ENCODE assay signal across 24 cellular contexts in genomic region chr2:191567229-191567628, GRCh38.
"Had no signal": no experiment of that assay in that cellular context is flagged by ENCODE, and none has a peak within 500 bp of the region (broad histone marks: within the 10 kb centered on the region; RNA-seq: fewer than 3 reads in every experiment).

No MANE protein-coding gene starts in this region.

- H3K4me1 ChIP-seq: gastroesophageal sphincter, left ventricle myocardium inferior had no signal

- FAIRE-seq: keratinocyte, pancreas, urothelium cell line had no signal

- H3K27ac Mint-ChIP-seq: effector memory CD8-positive, alpha-beta T cell; immature natural killer cell; memory B cell; mesothelial cell of epicardium; natural killer cell treated with Interleukin-12 subunit alpha and Interleukin-12 subunit beta and Interleukin-15 and Interleukin-18, amount 100 ng/mL, for 72 hours; neural progenitor cell; progenitor cell of endocrine pancreas; stimulated activated effector memory CD8-positive, alpha-beta T cell treated with anti-CD3 and anti-CD28 coated beads, Interleukin-12 subunit alpha, Interleukin-12 subunit beta, amount 100 ng/mL, for 72 hours; type B pancreatic cell had no signal

- DNase-seq: effector memory CD8-positive, alpha-beta T cell; esophagus squamous epithelium; foreskin fibroblast; glutamatergic neuron; immature natural killer cell; left ventricle myocardium inferior; lower lobe of right lung; pancreas; right cardiac atrium; stimulated activated CD4-positive, alpha-beta T cell treated with anti-CD3 and anti-CD28 coated beads, Interleukin-4, amount 100 ng/mL, for 1 hour; stimulated activated CD8-positive, alpha-beta memory T cell treated with anti-CD3 and anti-CD28 coated beads, Interleukin-4, amount 100 ng/mL, for 48 hours; stimulated activated naive CD8-positive, alpha-beta T cell treated with anti-CD3 and anti-CD28 coated beads, Interleukin-15, Interleukin-2, amounts not matched to agents 100 U/mL and 50 U/mL, for 24 hours had no signal

- H3K36me3 Mint-ChIP-seq: immature natural killer cell; memory B cell; mesothelial cell of epicardium; natural killer cell treated with Interleukin-12 subunit alpha and Interleukin-12 subunit beta and Interleukin-15 and Interleukin-18, amount 100 ng/mL, for 72 hours; neural progenitor cell; stimulated activated effector memory CD8-positive, alpha-beta T cell treated with anti-CD3 and anti-CD28 coated beads, Interleukin-12 subunit alpha, Interleukin-12 subunit beta, amount 100 ng/mL, for 72 hours; type B pancreatic cell had no signal

- H3K27me3 ChIP-seq: gastroesophageal sphincter, neural progenitor cell, pancreas had no signal

- H3K27ac ChIP-seq: epithelial cell of prostate, esophagus squamous epithelium, gastroesophageal sphincter, left ventricle myocardium inferior, lower lobe of right lung, neural progenitor cell, pancreas had no signal

- ATAC-seq: effector memory CD8-positive, alpha-beta T cell; gastroesophageal sphincter; natural killer cell treated with Interleukin-12 subunit alpha and Interleukin-12 subunit beta and Interleukin-15 and Interleukin-18, amount 100 ng/mL, for 72 hours; pancreas; right cardiac atrium; stimulated activated effector memory CD8-positive, alpha-beta T cell treated with anti-CD3 and anti-CD28 coated beads, Interleukin-12 subunit alpha, Interleukin-12 subunit beta, amount 100 ng/mL, for 72 hours; stimulated activated naive CD8-positive, alpha-beta T cell treated with anti-CD3 and anti-CD28 coated beads, Interleukin-15, Interleukin-2, amounts not matched to agents 100 U/mL and 50 U/mL, for 24 hours had no signal

- H3K36me3 ChIP-seq: esophagus squamous epithelium, gastroesophageal sphincter, left ventricle myocardium inferior, lower lobe of right lung, neural progenitor cell, pancreas had no signal

- H3K9me3 Mint-ChIP-seq: effector memory CD8-positive, alpha-beta T cell; immature natural killer cell; memory B cell; mesothelial cell of epicardium; natural killer cell treated with Interleukin-12 subunit alpha and Interleukin-12 subunit beta and Interleukin-15 and Interleukin-18, amount 100 ng/mL, for 72 hours; neural progenitor cell; stimulated activated effector memory CD8-positive, alpha-beta T cell treated with anti-CD3 and anti-CD28 coated beads, Interleukin-12 subunit alpha, Interleukin-12 subunit beta, amount 100 ng/mL, for 72 hours; type B pancreatic cell had no signal

- H3K9ac ChIP-seq: neural progenitor cell had no signal

- H3K4me3 Mint-ChIP-seq: effector memory CD8-positive, alpha-beta T cell; immature natural killer cell; memory B cell; mesothelial cell of epicardium; natural killer cell treated with Interleukin-12 subunit alpha and Interleukin-12 subunit beta and Interleukin-15 and Interleukin-18, amount 100 ng/mL, for 72 hours; neural progenitor cell; stimulated activated effector memory CD8-positive, alpha-beta T cell treated with anti-CD3 and anti-CD28 coated beads, Interleukin-12 subunit alpha, Interleukin-12 subunit beta, amount 100 ng/mL, for 72 hours; type B pancreatic cell had no signal

- H3K4me3 ChIP-seq: esophagus squamous epithelium, gastroesophageal sphincter, left ventricle myocardium inferior, lower lobe of right lung, neural progenitor cell, pancreas, smooth muscle cell had no signal

- H3K9me3 ChIP-seq: esophagus squamous epithelium, gastroesophageal sphincter, left ventricle myocardium inferior, lower lobe of right lung, pancreas had no signal
